In genomic region chr3:156160653-156161052, GRCh38 we compare ENCODE assay signal across 9 cellular contexts. TPM values are rescaled to one million over a fixed set of nuclear protein-coding genes. Genes with fewer than 3 reads are reported as not detected.
DNase-seq lines count a peak whose midpoint lies in the region; ATAC-seq, FAIRE-seq and TF ChIP-seq lines count a peak whose summit lies in the region.
"Had no signal": no experiment of that assay in that cellular context is flagged by ENCODE, and none has a peak within 500 bp of the region (broad histone marks: within the 10 kb centered on the region; RNA-seq: fewer than 3 reads in every experiment).

No MANE protein-coding gene starts in this region.

- dilution Hi-C loops in keratinocyte (cut with MboI; ENCODE audit: extremely low pct_ligation_motif_present, low sequenced_read_pairs), result loop anchor here (25.0 kb wide), 1 partner anchor 352 kb away; no protein-coding TSS in a partner anchor

- H3K36me3 ChIP-seq in keratinocyte (ENCODE audit: control insufficient read depth in 2 of 2, extremely low read depth in 1 of 2, insufficient read depth in 2 of 2, low read length in 2 of 2) (no peaks in the 10 kb centered on the region), ovary (no peaks in the 10 kb centered on the region), spleen (no peaks in the 10 kb centered on the region)

- intact Hi-C loops in ovary (cut with DNase I) (no loop called here), spleen (cut with DNase I; ENCODE audit: low total_unique reads) (no loop called here), Right ventricle myocardium superior (cut with DNase I) (no loop called here)

- H3K27ac ChIP-seq in keratinocyte (ENCODE audit: control insufficient read depth, insufficient read depth, low read length) (no peak overlapping the region), ovary (no peak overlapping the region), spleen (peak overlapping the region in 2 of 8 donors; percentile 37 to 39)
- H3K27ac ChIP-seq: RWPE1 had no signal

- H3K9me1 ChIP-seq in keratinocyte (ENCODE audit: control insufficient read depth, extremely low read depth, insufficient read depth, low read length), result no peaks in the 10 kb centered on the region

- no peak for TF ChIP-seq POLR2A in ovary (IDR thresholded peaks at IDR 0.05)
- TF ChIP-seq POLR2A in spleen (IDR thresholded peaks at IDR 0.05), result no peak

- peak; percentile 7 for DNase-seq in NCI-H2227 treated with DMSO at 0.1 percent for 48 hours (lab: John Stamatoyannopoulos, UW)
- no peak for DNase-seq in keratinocyte (ENCODE audit: low read depth, low spot score)
- DNase-seq in ovary, result no peak
- DNase-seq in spleen, result no peak
- no peak for DNase-seq in Right ventricle myocardium superior
- DNase-seq in D341Med (ENCODE audit: low spot score), result no peak

- no peaks in the 10 kb centered on the region for H3K4me1 ChIP-seq in keratinocyte (ENCODE audit: control insufficient read depth, extremely low read depth, insufficient read depth, low read length)
- H3K4me1 ChIP-seq in ovary (ENCODE audit: insufficient read depth), result peaks cover 2% of the 10 kb centered on the region
- H3K4me1 ChIP-seq in spleen, result peaks cover 0 to 16% (median 12%) of the 10 kb centered on the region in 6 donors

- peak overlapping the region; percentile 44 for H3K4me2 ChIP-seq in keratinocyte (ENCODE audit: control insufficient read depth, extremely low read depth, insufficient read depth, low read depth, low read length)

- peak overlapping the region; percentile 24 for H2AFZ ChIP-seq in keratinocyte (ENCODE audit: control insufficient read depth, low read length)

- H3K9me3 ChIP-seq in keratinocyte (ENCODE audit: control insufficient read depth, low read depth, low read length) (no peaks in the 10 kb centered on the region), ovary (no peaks in the 10 kb centered on the region), spleen (peaks cover 0 to 4% (median 0%) of the 10 kb centered on the region in 8 donors)

- TF ChIP-seq CTCF in keratinocyte (optimal IDR thresholded peaks at IDR 0.05 in 1 of 3, IDR thresholded peaks at IDR 0.05 in 1 of 3, conservative IDR thresholded peaks at IDR 0.05 in 1 of 3; ENCODE audit: extremely low read depth in 1 of 3, insufficient read depth in 2 of 3, low read length in 3 of 3), result no peak
- TF ChIP-seq CTCF in ovary (IDR thresholded peaks at IDR 0.05), result no peak
- TF ChIP-seq CTCF in spleen (IDR thresholded peaks at IDR 0.05 in 8 of 11, conservative IDR thresholded peaks at IDR 0.05 in 3 of 11), result no peak

- H3K27me3 ChIP-seq in keratinocyte (ENCODE audit: control insufficient read depth, extremely low read depth, insufficient read depth, low read length), result no peaks in the 10 kb centered on the region
- no peaks in the 10 kb centered on the region for H3K27me3 ChIP-seq in ovary
- no peaks in the 10 kb centered on the region for H3K27me3 ChIP-seq in spleen (replicated peaks in 1 of 7)

- H3K4me3 ChIP-seq in keratinocyte (ENCODE audit: control insufficient read depth in 2 of 3, extremely low read depth in 1 of 3, insufficient read depth in 2 of 3, low read depth in 1 of 3, low read length in 3 of 3) (no peak overlapping the region), ovary (no peak overlapping the region), spleen (peak overlapping the region in 1 of 8 donors; percentile 39)

- no peak overlapping the region for H3K9ac ChIP-seq in keratinocyte (ENCODE audit: control insufficient read depth, extremely low read depth, insufficient read depth, low read length)

- no peaks in the 10 kb centered on the region for H3K79me2 ChIP-seq in keratinocyte (ENCODE audit: control insufficient read depth, insufficient read depth, low read length)

- H4K20me1 ChIP-seq in keratinocyte (ENCODE audit: control insufficient read depth, extremely low read depth, insufficient read depth, low read length), result no peaks in the 10 kb centered on the region

- no peak for TF ChIP-seq EP300 in ovary (IDR thresholded peaks at IDR 0.05)

- no peak for FAIRE-seq in keratinocyte (lab: Jason Lieb, UNC)

- peak; percentile 75 for ATAC-seq in GM18519 (IDR thresholded peaks at IDR 0.05; ENCODE audit: low FRiP score, unreplicated experiment)
- ATAC-seq in GM21723 (IDR thresholded peaks at IDR 0.05; ENCODE audit: unreplicated experiment), result peak; percentile 61
- no peak for ATAC-seq in Right ventricle myocardium superior (ENCODE audit: poor library complexity)

- WGBS in ovary, 3 donors, result 11 to 24% (median 17%) methylated on average over 3 of the region's 3 CpGs
- WGBS in spleen, 5 donors, result 7 to 16% (median 10%) methylated on average over 3 of the region's 3 CpGs

RNA-seq across cellular contexts. Expression of gene KCNAB1, which starts 40.3 kb away (rescaled TPM):
- polyA plus RNA-seq in keratinocyte (0.03 to 0.18 TPM (median 0.09 TPM) in 3 replicates), ovary (1 to 10 TPM; 3.5 to 8.0 TPM), spleen (1 to 10 TPM in 1 of 3 donors, under 1 TPM in 2; 0.59 to 5.6 (median 0.85) TPM)
- 0.42 TPM for polyA plus RNA-seq in keratinocyte (2011; ENCODE audit: low read depth)
- polyA plus RNA-seq in keratinocyte (2011; cell fraction: cytosol; rRNA removed), result 0.13 and 0.19 TPM in 2 replicates
- polyA plus RNA-seq in keratinocyte (2011; cell fraction: nucleus; rRNA removed), result 0.10 and 0.68 TPM in 2 replicates
- 0.32 and 0.38 TPM in 2 replicates for polyA plus RNA-seq in keratinocyte (2012; ENCODE audit: low replicate concordance)
- 0.86 TPM in 1 of 3 replicates, not detected in the others for polyA minus RNA-seq in keratinocyte
- not detected for polyA minus RNA-seq in keratinocyte (2011; cell fraction: cytosol; rRNA and poly(A)+ RNA removed)
- not detected in 2 replicates for polyA minus RNA-seq in keratinocyte (2011; cell fraction: nucleus; rRNA and poly(A)+ RNA removed)
- total RNA-seq in ovary (1 to 10 TPM in 5 of 7 donors, under 1 TPM in 2; 0.60 to 4.2 (median 2.1) TPM), spleen (10 to 100 TPM in 1 of 7 donors, 1 to 10 TPM in 6; 1.4 to 10.5 (median 7.8) TPM), Right ventricle myocardium superior (3.0 TPM)
